ENCODE assay signal across 20 cellular contexts in the genomic region with DNA sequence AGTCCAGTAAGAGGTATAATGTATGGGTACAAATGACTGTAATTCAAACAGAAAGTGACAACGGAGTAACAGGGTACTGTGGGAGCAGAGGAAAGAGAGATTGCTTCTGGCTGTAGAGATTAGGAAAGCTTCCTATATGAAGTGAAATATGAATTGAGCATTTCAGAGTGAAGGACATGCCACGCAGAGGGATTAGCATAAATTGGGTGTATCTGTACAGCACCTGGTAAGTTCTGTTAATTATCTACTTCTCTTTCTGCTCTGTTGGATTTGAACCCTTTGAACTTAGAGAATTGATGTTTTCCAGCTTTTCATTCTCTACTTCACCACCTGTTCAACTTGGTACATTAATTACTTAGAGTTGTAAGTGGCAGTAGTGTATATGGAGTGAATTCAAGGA. TPM values are rescaled to one million over a fixed set of nuclear protein-coding genes. Genes with fewer than 3 reads are reported as not detected.
DNase-seq lines count a peak whose midpoint lies in the region; ATAC-seq and TF ChIP-seq lines count a peak whose summit lies in the region.
"Had no signal": no experiment of that assay in that cellular context is flagged by ENCODE, and none has a peak within 500 bp of the region (broad histone marks: within the 10 kb centered on the region; RNA-seq: fewer than 3 reads in every experiment).

No MANE protein-coding gene starts in this region.

- no peak overlapping the region for H3K9ac ChIP-seq in duodenal mucosa (ENCODE audit: low read depth in 1 of 2, low read length in 2 of 2)

- no peak for TF ChIP-seq CTCF in sigmoid colon (IDR thresholded peaks at IDR 0.05)

- DNase-seq in sigmoid colon = no peak
- no peak for DNase-seq in posterior cingulate gyrus
- no peak for DNase-seq in DMS 273 (lab: John Stamatoyannopoulos, UW; ENCODE audit: unreplicated experiment)
- DNase-seq: activated CD4-positive, alpha-beta T cell treated with anti-CD3 and anti-CD28 coated beads for 48 hours; brain microvascular endothelial cell; GF-D8; head of caudate nucleus; NCI-H1694 treated with DMSO at 0.1 percent for 48 hours; NCI-H446 treated with DMSO at 0.1 percent for 48 hours; SJCRH30; stimulated activated CD4-positive, alpha-beta T cell treated with anti-CD3 and anti-CD28 coated beads, Interleukin-4, amount 100 ng/mL, for 24 hours; stimulated activated CD8-positive, alpha-beta memory T cell treated with anti-CD3 and anti-CD28 coated beads, Interleukin-4, amount 100 ng/mL, for 48 hours; T-helper 9 cell; testis had no signal

- TF ChIP-seq EP300 in sigmoid colon (IDR thresholded peaks at IDR 0.05) = no peak

- H3K27me3 ChIP-seq in duodenal mucosa (ENCODE audit: control insufficient read depth in 1 of 2, insufficient read depth in 2 of 2, low read length in 2 of 2) (no peaks in the 10 kb centered on the region), sigmoid colon (no peaks in the 10 kb centered on the region)
- H3K27me3 ChIP-seq: brain microvascular endothelial cell, SJCRH30, testis had no signal

- H3K4me1 ChIP-seq in duodenal mucosa (ENCODE audit: control insufficient read depth in 1 of 2, insufficient read depth in 2 of 2, low read length in 2 of 2) (peaks cover 11 to 35% of the 10 kb centered on the region in 2 donors), sigmoid colon (peaks cover 0 to 98% (median 79%) of the 10 kb centered on the region in 4 donors)
- H3K4me1 ChIP-seq: SJCRH30, testis had no signal

- H3K9me3 ChIP-seq in duodenal mucosa (ENCODE audit: control insufficient read depth in 1 of 2, low read length in 2 of 2) (no peaks in the 10 kb centered on the region), sigmoid colon (no peaks in the 10 kb centered on the region)
- H3K9me3 ChIP-seq: SJCRH30, testis had no signal

- H3K27ac ChIP-seq in duodenal mucosa (ENCODE audit: low read depth, low read length) (no peak overlapping the region), sigmoid colon (peak overlapping the region; percentile 24 to 95 (median 78))
- H3K27ac ChIP-seq: brain microvascular endothelial cell, SJCRH30, testis had no signal

- WGBS in sigmoid colon, 2 donors = 15 to 56% methylated on average over 2 of the region's 2 CpGs

- TF ChIP-seq POLR2A in sigmoid colon (IDR thresholded peaks at IDR 0.05) = no peak

- H3K4me3 ChIP-seq in duodenal mucosa (ENCODE audit: low read depth in 1 of 2, low read length in 2 of 2) (peak overlapping the region; percentile 5 to 26), sigmoid colon (no peak overlapping the region)
- H3K4me3 ChIP-seq: GM23338, SJCRH30, testis had no signal

- ATAC-seq in GM18870 (IDR thresholded peaks at IDR 0.05; ENCODE audit: unreplicated experiment) (peak; percentile 44), HG02763 (IDR thresholded peaks at IDR 0.05; ENCODE audit: unreplicated experiment) (peak; percentile 48), HG03025 (IDR thresholded peaks at IDR 0.05; ENCODE audit: low FRiP score, unreplicated experiment) (no peak), HG03565 (IDR thresholded peaks at IDR 0.05; ENCODE audit: unreplicated experiment) (no peak)
- ATAC-seq: GM23338 had no signal

- intact Hi-C loops in sigmoid colon (cut with DNase I) (loop anchor here (5.0 kb wide), 1 partner anchor 39 kb away; no protein-coding TSS in a partner anchor), posterior cingulate gyrus (cut with DNase I) (no loop called here)

- no peaks in the 10 kb centered on the region for H3K36me3 ChIP-seq in duodenal mucosa (ENCODE audit: control insufficient read depth in 1 of 2, insufficient read depth in 2 of 2, low read length in 2 of 2)
- no peaks in the 10 kb centered on the region for H3K36me3 ChIP-seq in sigmoid colon
- H3K36me3 ChIP-seq: brain microvascular endothelial cell, SJCRH30 had no signal

RNA-seq across cellular contexts. Expression of gene STK38L, which starts 8.8 kb away (rescaled TPM):
- total RNA-seq in sigmoid colon = 10 to 100 TPM; 67.3 to 86.2 (median 78.3) TPM
- 10 to 100 TPM; 16.8 to 20.1 (median 17.4) TPM for polyA plus RNA-seq in sigmoid colon

Comparison
In these comparisons a context has a peak if more than half of its experiments do, and no peak if none do; other contexts are left out.
1. ATAC-seq: peak in GM18870 (single experiment) and HG02763 (single experiment); none in HG03025 (single experiment) and HG03565 (single experiment).
2. H3K4me3 ChIP-seq: peak in duodenal mucosa (2 of 2); none in sigmoid colon (0 of 4).